In genomic region chr12:110039085-110039807, GRCh38 we compare ENCODE assay signal across 1 cellular context.
TF ChIP-seq lines count a peak whose summit lies in the region.

No MANE protein-coding gene starts in this region.

TF ChIP-seq in A549, 52 proteins besides CTCF, POLR2A, EP300 and RAD21 (continued from another document):
- TF ChIP-seq JUNB (IDR thresholded peaks at IDR 0.05), result peak; percentile 93
- TF ChIP-seq ZFP36 (IDR thresholded peaks at IDR 0.05; ENCODE audit: borderline replicate concordance, partially characterized antibody), result no peak
- 0 out of 2 replicates have a peak, but pooled peaks have one; percentile 22 for TF ChIP-seq ZSCAN20 (CRISPR knock-in tag; IDR thresholded peaks at IDR 0.05)
- TF ChIP-seq ESRRA (IDR thresholded peaks at IDR 0.05; ENCODE audit: borderline replicate concordance, low read length), result peak; percentile 6; the same call in 1 of the 2 replicates
- TF ChIP-seq CBX2 (IDR thresholded peaks at IDR 0.05; ENCODE audit: borderline replicate concordance, low read depth), result no peak
- 0 out of 2 replicates have a peak, but pooled peaks have one; percentile 74 for TF ChIP-seq EHF (CRISPR knock-in tag; IDR thresholded peaks at IDR 0.05)
- no peak for TF ChIP-seq PHF8 (IDR thresholded peaks at IDR 0.05; ENCODE audit: borderline replicate concordance, low read depth)
- TF ChIP-seq ATOH8 (CRISPR knock-in tag; IDR thresholded peaks at IDR 0.05; ENCODE audit: low read depth), result peak; percentile 73; the same call in 1 of the 2 replicates
- no peak for TF ChIP-seq USF2 (IDR thresholded peaks at IDR 0.05)
- no peak for TF ChIP-seq BHLHE40 (IDR thresholded peaks at IDR 0.05; ENCODE audit: low read depth, low read length)
- TF ChIP-seq HOXB13 (CRISPR knock-in tag; IDR thresholded peaks at IDR 0.05; ENCODE audit: low read depth), result peak; percentile 78
- peak; percentile 95 for TF ChIP-seq BCL3 (IDR thresholded peaks at IDR 0.05)
- TF ChIP-seq PBX3 (IDR thresholded peaks at IDR 0.05), result peak; percentile 65; the same call in 1 of the 2 replicates
- peak; percentile 80 for TF ChIP-seq HES2 (IDR thresholded peaks at IDR 0.05)
- TF ChIP-seq JUN (IDR thresholded peaks at IDR 0.05), result peak; percentile 93 to 97
- TF ChIP-seq RCOR1 (IDR thresholded peaks at IDR 0.05; ENCODE audit: low read depth, low read length), result no peak
- TF ChIP-seq MYC (IDR thresholded peaks at IDR 0.05; ENCODE audit: borderline replicate concordance, low read length), result peak; percentile 73
- TF ChIP-seq E2F6 (IDR thresholded peaks at IDR 0.05; ENCODE audit: borderline replicate concordance, low read depth), result no peak
- TF ChIP-seq SMC3 (IDR thresholded peaks at IDR 0.05), result 0 out of 3 replicates have a peak, but pooled peaks have one; percentile 13
- peak; percentile 81; the same call in 1 of the 2 replicates for TF ChIP-seq TP53 (CRISPR knock-in tag; IDR thresholded peaks at IDR 0.05)
- no peak for TF ChIP-seq HDAC2 (IDR thresholded peaks at IDR 0.05)
- TF ChIP-seq HEYL (CRISPR knock-in tag; IDR thresholded peaks at IDR 0.05), result no peak
- TF ChIP-seq RARB (CRISPR knock-in tag; IDR thresholded peaks at IDR 0.05), result no peak; the same call in 1 of the 2 replicates
- TF ChIP-seq CHD2 (IDR thresholded peaks at IDR 0.05; ENCODE audit: low read length, partially characterized antibody), result no peak
- peak; percentile 99 for TF ChIP-seq MAFK (IDR thresholded peaks at IDR 0.05; ENCODE audit: partially characterized antibody)
- TF ChIP-seq CEBPB (IDR thresholded peaks at IDR 0.05), result peak; percentile 78 to 87; a peak in 2 of 4 replicates
- TF ChIP-seq POLR2AphosphoS2 (conservative IDR thresholded peaks at IDR 0.05; ENCODE audit: low read length), result no peak
- no peak for TF ChIP-seq KDM5A (IDR thresholded peaks at IDR 0.05)
- no peak for TF ChIP-seq RFX5 (IDR thresholded peaks at IDR 0.05)
- TF ChIP-seq ZNF302 (CRISPR knock-in tag; IDR thresholded peaks at IDR 0.05), result no peak
- TF ChIP-seq REST (IDR thresholded peaks at IDR 0.05), result no peak
- TF ChIP-seq NR3C1 (IDR thresholded peaks at IDR 0.05), result no peak
- TF ChIP-seq NPAS2 (CRISPR knock-in tag; IDR thresholded peaks at IDR 0.05; ENCODE audit: borderline replicate concordance), result no peak
- no peak for TF ChIP-seq MAZ (IDR thresholded peaks at IDR 0.05; ENCODE audit: borderline replicate concordance, low read depth, low read length)
- TF ChIP-seq CHD4 (IDR thresholded peaks at IDR 0.05; ENCODE audit: borderline replicate concordance), result no peak
- peak; percentile 96 for TF ChIP-seq GATA3 (IDR thresholded peaks at IDR 0.05; ENCODE audit: borderline replicate concordance)
- peak; percentile 93 for TF ChIP-seq FOSL2 (IDR thresholded peaks at IDR 0.05)
- peak; percentile 99 for TF ChIP-seq FOSL2 (CRISPR knock-in tag; IDR thresholded peaks at IDR 0.05)
- peak; percentile 88 for TF ChIP-seq MAX (IDR thresholded peaks at IDR 0.05)
